ENCODE assay signal across 25 cellular contexts in the genomic region with DNA sequence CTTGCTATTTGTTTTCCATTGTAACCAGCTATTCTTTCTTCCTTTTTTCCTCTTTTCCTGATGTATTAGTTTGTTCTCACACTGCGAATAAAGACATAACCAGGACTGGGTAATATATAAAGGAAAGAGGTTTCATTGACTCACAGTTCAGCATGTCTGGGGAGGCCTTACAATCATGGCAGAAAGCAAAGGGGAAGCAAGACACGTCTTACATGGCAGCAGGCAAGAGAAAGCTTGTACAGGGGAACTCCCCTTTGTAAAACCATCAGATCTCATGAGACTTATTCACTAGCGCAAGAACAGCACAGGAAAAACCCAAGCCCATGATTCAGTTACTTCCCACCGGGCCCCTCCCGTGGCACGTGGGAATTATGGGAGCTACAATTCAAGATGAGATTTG. TPM values are rescaled to one million over a fixed set of nuclear protein-coding genes. Genes with fewer than 3 reads are reported as not detected.
A peak's percentile ranks its signal among the peaks of the same experiment; 100 is the strongest.
DNase-seq lines count a peak whose midpoint lies in the region; ATAC-seq and TF ChIP-seq lines count a peak whose summit lies in the region.
"Had no signal": no experiment of that assay in that cellular context is flagged by ENCODE, and none has a peak within 500 bp of the region (broad histone marks: within the 10 kb centered on the region; RNA-seq: fewer than 3 reads in every experiment).

No MANE protein-coding gene starts in this region.

- H3K9me3 Mint-ChIP-seq in activated CD8-positive, alpha-beta T cell treated with anti-CD3 and anti-CD28 coated beads, Interleukin-2, amount 10 ng/mL, durations not matched to agents 7 days and 5 days (ENCODE audit: insufficient read depth): peaks cover 3% of the 10 kb centered on the region
- H3K9me3 Mint-ChIP-seq in activated CD8-positive, alpha-beta T cell treated with anti-CD3 and anti-CD28 coated beads for 36 hours: peaks cover 3% of the 10 kb centered on the region
- H3K9me3 Mint-ChIP-seq: CD4-positive, alpha-beta memory T cell; GM23338; H9; HFFc6 had no signal

- POLR2A ChIA-PET in activated CD8-positive, alpha-beta T cell treated with anti-CD3 and anti-CD28 coated beads, Interleukin-2, amount 10 ng/mL, durations not matched to agents 7 days and 5 days (lab: Charles Lee): no interaction called here
- POLR2A ChIA-PET in activated CD8-positive, alpha-beta T cell treated with anti-CD3 and anti-CD28 coated beads for 36 hours (lab: Charles Lee): no interaction called here
- POLR2A ChIA-PET in HEK293T (lab: Yijun Ruan, JAX): no interaction called here

- no peak overlapping the region for H3K4me3 Mint-ChIP-seq in activated CD8-positive, alpha-beta T cell treated with anti-CD3 and anti-CD28 coated beads, Interleukin-2, amount 10 ng/mL, durations not matched to agents 7 days and 5 days
- no peak overlapping the region for H3K4me3 Mint-ChIP-seq in activated CD8-positive, alpha-beta T cell treated with anti-CD3 and anti-CD28 coated beads for 36 hours
- H3K4me3 Mint-ChIP-seq: CD14-positive monocyte; CD4-positive, alpha-beta memory T cell; GM23338; H9; HFFc6 had no signal

- intact Hi-C loops in activated CD8-positive, alpha-beta T cell treated with anti-CD3 and anti-CD28 coated beads for 36 hours (cut with micrococcal nuclease): no loop called here

- TF ChIP-seq CTCF in activated CD8-positive, alpha-beta T cell treated with anti-CD3 and anti-CD28 coated beads for 36 hours (IDR thresholded peaks at IDR 0.05): no peak
- no peak for TF ChIP-seq CTCF in coronary artery (IDR thresholded peaks at IDR 0.05)

- H3K27ac ChIP-seq in coronary artery: no peak overlapping the region
- H3K27ac ChIP-seq: 22Rv1; BLaER1 treated with 17β-estradiol and CSF1 and Interleukin-3, amounts not matched to agents 10 nM and 100 nM had no signal

- no peak for ATAC-seq in activated CD8-positive, alpha-beta T cell treated with anti-CD3 and anti-CD28 coated beads, Interleukin-2, amount 10 ng/mL, durations not matched to agents 7 days and 5 days
- no peak for ATAC-seq in activated CD8-positive, alpha-beta T cell treated with anti-CD3 and anti-CD28 coated beads for 36 hours
- ATAC-seq: GM23338, HCT116 had no signal

- no peak overlapping the region for H3K27ac Mint-ChIP-seq in activated CD8-positive, alpha-beta T cell treated with anti-CD3 and anti-CD28 coated beads, Interleukin-2, amount 10 ng/mL, durations not matched to agents 7 days and 5 days
- H3K27ac Mint-ChIP-seq in activated CD8-positive, alpha-beta T cell treated with anti-CD3 and anti-CD28 coated beads for 36 hours: no peak overlapping the region
- H3K27ac Mint-ChIP-seq: CD4-positive, alpha-beta memory T cell; GM23338; H9; HFFc6 had no signal

- DNase-seq in activated CD8-positive, alpha-beta T cell treated with anti-CD3 and anti-CD28 coated beads, Interleukin-2, amount 10 ng/mL, durations not matched to agents 7 days and 5 days: peak; percentile 8
- no peak for DNase-seq in activated CD8-positive, alpha-beta T cell treated with anti-CD3 and anti-CD28 coated beads for 36 hours
- peak; percentile 34 for DNase-seq in CD1c-positive myeloid dendritic cell (ENCODE audit: extremely low spot score)
- peak; percentile 8 for DNase-seq in coronary artery (ENCODE audit: low spot score)
- no peak for DNase-seq in activated CD8-positive, alpha-beta memory T cell treated with anti-CD3 and anti-CD28 coated beads for 24 hours
- DNase-seq in HEK293T (ENCODE audit: extremely low spot score): no peak
- DNase-seq: ACHN; AML-193; BE2C; Calu3; CD4-positive, alpha-beta memory T cell; COR-L47; DMS53; DMS79 treated with DMSO at 0.1 percent for 48 hours; GF-D8; H9; HFFc6 had no signal

- no peaks in the 10 kb centered on the region for H3K27me3 Mint-ChIP-seq in activated CD8-positive, alpha-beta T cell treated with anti-CD3 and anti-CD28 coated beads, Interleukin-2, amount 10 ng/mL, durations not matched to agents 7 days and 5 days (ENCODE audit: low read depth)
- no peaks in the 10 kb centered on the region for H3K27me3 Mint-ChIP-seq in activated CD8-positive, alpha-beta T cell treated with anti-CD3 and anti-CD28 coated beads for 36 hours
- H3K27me3 Mint-ChIP-seq: CD4-positive, alpha-beta memory T cell had no signal

- H3K4me3 ChIP-seq in coronary artery: no peak overlapping the region
- H3K4me3 ChIP-seq: BLaER1 treated with 17β-estradiol and CSF1 and Interleukin-3, amounts not matched to agents 10 nM and 100 nM; GM23338 had no signal

- CTCF ChIA-PET in activated CD8-positive, alpha-beta T cell treated with anti-CD3 and anti-CD28 coated beads, Interleukin-2, amount 10 ng/mL, durations not matched to agents 7 days and 5 days (lab: Charles Lee): no interaction called here
- CTCF ChIA-PET in activated CD8-positive, alpha-beta T cell treated with anti-CD3 and anti-CD28 coated beads for 36 hours (lab: Charles Lee): interaction anchor here (1.0 kb wide), 1 partner anchor 24 kb away, joined by 3 read pairs; no protein-coding TSS in a partner anchor
- CTCF ChIA-PET in HEK293T (lab: Yijun Ruan, JAX): no interaction called here

- H3K36me3 Mint-ChIP-seq in activated CD8-positive, alpha-beta T cell treated with anti-CD3 and anti-CD28 coated beads, Interleukin-2, amount 10 ng/mL, durations not matched to agents 7 days and 5 days (ENCODE audit: low read depth): peaks cover 9% of the 10 kb centered on the region
- peaks cover 20% of the 10 kb centered on the region for H3K36me3 Mint-ChIP-seq in activated CD8-positive, alpha-beta T cell treated with anti-CD3 and anti-CD28 coated beads for 36 hours (ENCODE audit: low read depth)

- H3K4me1 Mint-ChIP-seq in activated CD8-positive, alpha-beta T cell treated with anti-CD3 and anti-CD28 coated beads, Interleukin-2, amount 10 ng/mL, durations not matched to agents 7 days and 5 days (ENCODE audit: low read depth): peaks cover 20% of the 10 kb centered on the region
- peaks cover 20% of the 10 kb centered on the region for H3K4me1 Mint-ChIP-seq in activated CD8-positive, alpha-beta T cell treated with anti-CD3 and anti-CD28 coated beads for 36 hours (ENCODE audit: low read depth)

TF ChIP-seq in HEK293T, 16 proteins besides CTCF, POLR2A, EP300 and RAD21:
- TF ChIP-seq, protein P1, sequence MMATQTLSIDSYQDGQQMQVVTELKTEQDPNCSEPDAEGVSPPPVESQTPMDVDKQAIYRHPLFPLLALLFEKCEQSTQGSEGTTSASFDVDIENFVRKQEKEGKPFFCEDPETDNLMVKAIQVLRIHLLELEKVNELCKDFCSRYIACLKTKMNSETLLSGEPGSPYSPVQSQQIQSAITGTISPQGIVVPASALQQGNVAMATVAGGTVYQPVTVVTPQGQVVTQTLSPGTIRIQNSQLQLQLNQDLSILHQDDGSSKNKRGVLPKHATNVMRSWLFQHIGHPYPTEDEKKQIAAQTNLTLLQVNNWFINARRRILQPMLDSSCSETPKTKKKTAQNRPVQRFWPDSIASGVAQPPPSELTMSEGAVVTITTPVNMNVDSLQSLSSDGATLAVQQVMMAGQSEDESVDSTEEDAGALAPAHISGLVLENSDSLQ (IDR thresholded peaks at IDR 0.05): no peak
- TF ChIP-seq LEF1 (IDR thresholded peaks at IDR 0.05; ENCODE audit: borderline replicate concordance): no peak
- TF ChIP-seq L3MBTL2 (conservative IDR thresholded peaks at IDR 0.05): no peak
- TF ChIP-seq SP1 (IDR thresholded peaks at IDR 0.05): no peak
- TF ChIP-seq SUZ12 (IDR thresholded peaks at IDR 0.05): no peak
- TF ChIP-seq TARDBP (IDR thresholded peaks at IDR 0.05): no peak
- TF ChIP-seq BHLHE40 (IDR thresholded peaks at IDR 0.05; ENCODE audit: borderline replicate concordance): no peak
- no peak for TF ChIP-seq ARNT (IDR thresholded peaks at IDR 0.05)
- TF ChIP-seq ELF4 (IDR thresholded peaks at IDR 0.05): no peak
- no peak for TF ChIP-seq FOXM1 (IDR thresholded peaks at IDR 0.05; ENCODE audit: borderline replicate concordance)
- TF ChIP-seq ZNF384 (IDR thresholded peaks at IDR 0.05): no peak

RNA-seq across cellular contexts. Expression of gene RHOQ, which starts 11.7 kb away (rescaled TPM):
- total RNA-seq in activated CD8-positive, alpha-beta T cell treated with anti-CD3 and anti-CD28 coated beads, Interleukin-2, amount 10 ng/mL, durations not matched to agents 7 days and 5 days: 10 to 100 TPM; 12.5 to 13.4 TPM
- total RNA-seq in activated CD8-positive, alpha-beta T cell treated with anti-CD3 and anti-CD28 coated beads for 36 hours: 10 to 100 TPM; 14.0 to 15.0 TPM

RNA-seq across cellular contexts. Expression of gene ATP6V1E2, which starts 11.8 kb away (rescaled TPM):
- total RNA-seq in activated CD8-positive, alpha-beta T cell treated with anti-CD3 and anti-CD28 coated beads, Interleukin-2, amount 10 ng/mL, durations not matched to agents 7 days and 5 days: 1 to 10 TPM; 4.8 to 6.3 TPM
- 1 to 10 TPM; 6.3 to 6.8 TPM for total RNA-seq in activated CD8-positive, alpha-beta T cell treated with anti-CD3 and anti-CD28 coated beads for 36 hours

RNA-seq across cellular contexts. Expression of gene TMEM247, which starts 51.2 kb away (rescaled TPM):
- total RNA-seq in activated CD8-positive, alpha-beta T cell treated with anti-CD3 and anti-CD28 coated beads, Interleukin-2, amount 10 ng/mL, durations not matched to agents 7 days and 5 days: not detected
- not detected for total RNA-seq in activated CD8-positive, alpha-beta T cell treated with anti-CD3 and anti-CD28 coated beads for 36 hours
- total RNA-seq: Calu3; CD4-positive, alpha-beta memory T cell; Daoy; G401; GM23338; H4; H9; HFFc6 had no signal

Comparison
In these comparisons a context has a peak if more than half of its experiments do, and no peak if none do; other contexts are left out.
1. DNase-seq: peak in activated CD8-positive, alpha-beta T cell treated with anti-CD3 and anti-CD28 coated beads, Interleukin-2, amount 10 ng/mL, durations not matched to agents 7 days and 5 days (single experiment), CD1c-positive myeloid dendritic cell (single experiment) and coronary artery (single experiment); none in activated CD8-positive, alpha-beta T cell treated with anti-CD3 and anti-CD28 coated beads for 36 hours (single experiment), activated CD8-positive, alpha-beta memory T cell treated with anti-CD3 and anti-CD28 coated beads for 24 hours (single experiment) and HEK293T (single experiment).